In the genomic region with DNA sequence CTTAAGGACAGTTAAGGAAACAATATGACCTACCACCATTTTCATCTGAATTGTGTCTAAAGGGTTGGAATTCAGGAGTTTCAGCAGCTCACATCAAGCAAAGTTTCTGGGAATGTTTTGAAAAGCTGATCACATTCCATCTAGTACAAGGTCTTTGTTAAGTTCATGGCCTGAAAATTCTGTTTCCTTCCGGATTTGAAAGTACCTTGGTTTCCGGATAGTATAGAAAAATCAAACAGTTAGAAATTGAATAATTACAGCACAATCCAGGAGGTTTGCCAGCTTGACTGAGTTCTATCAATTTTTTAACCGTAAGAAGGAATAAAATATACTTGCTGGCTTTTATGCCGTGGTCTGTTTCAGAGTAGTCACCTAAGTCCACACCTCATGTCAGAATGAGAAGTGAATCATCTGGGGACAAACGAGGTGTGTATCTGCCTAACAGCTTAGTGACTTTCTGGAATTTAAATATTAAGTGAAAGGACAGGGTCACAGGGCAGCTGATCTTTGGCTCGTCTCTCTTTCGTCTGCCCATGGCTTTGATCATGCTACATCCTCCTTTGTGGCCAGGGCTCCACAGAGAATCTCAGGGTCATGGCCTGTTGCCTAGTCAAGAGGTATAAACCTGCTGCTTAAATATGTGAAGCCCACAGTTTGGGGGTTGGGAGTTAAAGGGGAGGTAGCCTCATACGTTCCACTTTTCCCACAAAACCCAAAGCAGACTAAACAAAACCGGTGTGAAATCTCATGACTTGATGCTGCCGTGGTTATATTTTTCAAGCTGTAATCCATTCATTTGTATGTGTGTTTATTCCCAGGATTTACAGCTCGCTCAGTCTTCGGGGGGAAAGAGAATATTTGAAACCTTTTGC, we compare ENCODE assay signal across 21 cellular contexts.
DNase-seq lines count a peak whose midpoint lies in the region; ATAC-seq, FAIRE-seq and TF ChIP-seq lines count a peak whose summit lies in the region.
"Had no signal": no experiment of that assay in that cellular context is flagged by ENCODE, and none has a peak within 500 bp of the region (broad histone marks: within the 10 kb centered on the region; RNA-seq: fewer than 3 reads in every experiment).

No MANE protein-coding gene starts in this region.

- 51% methylated on average over 12 of the region's 12 CpGs for WGBS in hepatocyte (ENCODE audit: low lambda C conversion rate, missing lambda C conversion rate)
- 31% methylated on average over 12 of the region's 12 CpGs for WGBS in smooth muscle cell (ENCODE audit: low lambda C conversion rate)

- H3K4me1 Mint-ChIP-seq in astrocyte (ENCODE audit: low read depth, unreplicated experiment): peaks cover 62% of the 10 kb centered on the region

- no peak for TF ChIP-seq POLR2A in HCT116 (IDR thresholded peaks at IDR 0.05; ENCODE audit: borderline replicate concordance, extremely low read depth, insufficient read depth, insufficient read length)

- H3K27ac Mint-ChIP-seq in astrocyte (ENCODE audit: unreplicated experiment): peak overlapping the region; percentile 83
- H3K27ac Mint-ChIP-seq: activated T-helper 17 cell treated with anti-CD3 and anti-CD28 coated beads, Interleukin-2, amount 50 U/mL, for 72 hours; T-helper 1 cell treated with Interleukin-12 subunit alpha and Interleukin-12 subunit beta and Interleukin-4 antibody, amounts not matched to agents 30 μg/mL and 1 μg/mL, for 36 hours had no signal

- H3K4me2 ChIP-seq in HCT116 (ENCODE audit: low read length) (no peak overlapping the region), astrocyte (ENCODE audit: low read length) (peak overlapping the region; percentile 34), hepatocyte (no peak overlapping the region), smooth muscle cell (peak overlapping the region; percentile 33)

- H2AFZ ChIP-seq in HCT116 (ENCODE audit: low read depth, low read length, poor library complexity, severe bottlenecking) (no peak overlapping the region), astrocyte (ENCODE audit: low read depth, low read length) (no peak overlapping the region), hepatocyte (no peak overlapping the region), smooth muscle cell (ENCODE audit: low read depth) (no peak overlapping the region)

- H3K9ac ChIP-seq in HCT116 (ENCODE audit: low read length) (no peak overlapping the region), astrocyte (ENCODE audit: low read length) (peak overlapping the region; percentile 60), smooth muscle cell (ENCODE audit: low read depth) (peak overlapping the region; percentile 17)

- RAD21 ChIA-PET in HCT116 (lab: Charles Lee; ENCODE audit: low non-redundant PET in 1 of 2, low total read pairs in 2 of 2, uncharacterized antibody in 2 of 2, unreplicated experiment in 2 of 2): no interaction called here

- H3F3A ChIP-seq in smooth muscle cell (ENCODE audit: low read depth): peaks cover 62% of the 10 kb centered on the region

- CTCF ChIA-PET in HCT116 (lab: Charles Lee): no interaction called here

- intact Hi-C loops in HCT116 (cut with micrococcal nuclease): loop anchor here (5.0 kb wide), 1 partner anchor 126 kb away; no protein-coding TSS in a partner anchor

- BruUV-seq in HCT116 (replicated peaks; lab: Mats Ljungman, UMichigan): no TSS peak

- DNase-seq in HCT116 (ENCODE audit: low read depth, low spot score): no peak
- DNase-seq in astrocyte (ENCODE audit: low read depth): peak; percentile 84
- DNase-seq in hepatocyte (ENCODE audit: low spot score): no peak
- DNase-seq in smooth muscle cell (lab: John Stamatoyannopoulos, UW; ENCODE audit: unreplicated experiment): no peak
- no peak for DNase-seq in foreskin keratinocyte
- DNase-seq in NCI-H510A (lab: John Stamatoyannopoulos, UW): no peak
- DNase-seq in OCI-M1 (lab: John Stamatoyannopoulos, UW): no peak
- DNase-seq: activated CD4-positive, CD25-positive, alpha-beta regulatory T cell; C1 segment of cervical spinal cord; cerebellar nuclear complex; DMS153; H7; Karpas-422; NCI-H1105 treated with DMSO at 0.1 percent for 48 hours; NCI-H2171 treated with DMSO at 0.1 percent for 48 hours; psoas muscle; spleen had no signal

- H4K20me1 ChIP-seq in HCT116 (ENCODE audit: insufficient read depth): no peaks in the 10 kb centered on the region
- H4K20me1 ChIP-seq in astrocyte (ENCODE audit: insufficient read depth, low read length): peaks cover 22% of the 10 kb centered on the region
- no peaks in the 10 kb centered on the region for H4K20me1 ChIP-seq in hepatocyte (ENCODE audit: insufficient read depth, poor library complexity, severe bottlenecking)
- H4K20me1 ChIP-seq in smooth muscle cell (ENCODE audit: low read depth): peaks cover 4% of the 10 kb centered on the region

- no peak for ATAC-seq in HCT116
- ATAC-seq in foreskin keratinocyte: no peak
- ATAC-seq: activated T-helper 17 cell treated with anti-CD3 and anti-CD28 coated beads, Interleukin-2, amount 50 U/mL, for 72 hours; psoas muscle had no signal

- no peak for TF ChIP-seq CTCF in HCT116 (IDR thresholded peaks at IDR 0.05 in 2 of 3, conservative IDR thresholded peaks at IDR 0.05 in 1 of 3; ENCODE audit: borderline replicate concordance in 1 of 3, insufficient read depth in 1 of 3, low read depth in 2 of 3, low read length in 2 of 3)
- no peak for TF ChIP-seq CTCF in astrocyte (IDR thresholded peaks at IDR 0.05; ENCODE audit: insufficient read depth, low read depth, low read length)
- no peak for TF ChIP-seq CTCF in hepatocyte (IDR thresholded peaks at IDR 0.05; ENCODE audit: poor library complexity)
- TF ChIP-seq CTCF in smooth muscle cell (IDR thresholded peaks at IDR 0.05; ENCODE audit: borderline replicate concordance, insufficient read depth, poor library complexity, severe bottlenecking): no peak
- TF ChIP-seq CTCF in foreskin keratinocyte (conservative IDR thresholded peaks at IDR 0.05): no peak

- H3K27ac ChIP-seq in HCT116 (ENCODE audit: low read depth, low read length) (no peak overlapping the region), astrocyte (ENCODE audit: low read depth, low read length) (peak overlapping the region; percentile 76), hepatocyte (peak overlapping the region; percentile 21), smooth muscle cell (ENCODE audit: low read depth) (peak overlapping the region; percentile 84), foreskin keratinocyte (no peak overlapping the region)
- H3K27ac ChIP-seq: psoas muscle, spleen, thoracic aorta had no signal

- no peak overlapping the region for H3K4me3 Mint-ChIP-seq in astrocyte (ENCODE audit: unreplicated experiment)
- H3K4me3 Mint-ChIP-seq: activated T-helper 17 cell treated with anti-CD3 and anti-CD28 coated beads, Interleukin-2, amount 50 U/mL, for 72 hours; T-helper 1 cell treated with Interleukin-12 subunit alpha and Interleukin-12 subunit beta and Interleukin-4 antibody, amounts not matched to agents 30 μg/mL and 1 μg/mL, for 36 hours had no signal

- H3K27me3 Mint-ChIP-seq in astrocyte (ENCODE audit: low read depth, unreplicated experiment): no peaks in the 10 kb centered on the region

- POLR2A ChIA-PET in HCT116 (lab: Charles Lee): interaction anchor here (2.4 kb wide), 1 partner anchor 14 kb away, joined by 11 read pairs; no protein-coding TSS in a partner anchor

- H3K36me3 Mint-ChIP-seq in astrocyte (ENCODE audit: low read depth, unreplicated experiment): peaks cover 22% of the 10 kb centered on the region

- no peak overlapping the region for H3K4me3 ChIP-seq in HCT116 (replicated peaks in 1 of 2; ENCODE audit: low read depth in 1 of 2, low read length in 2 of 2)
- H3K4me3 ChIP-seq in astrocyte (ENCODE audit: insufficient read depth, low read depth, low read length): no peak overlapping the region
- no peak overlapping the region for H3K4me3 ChIP-seq in hepatocyte
- no peak overlapping the region for H3K4me3 ChIP-seq in smooth muscle cell
- H3K4me3 ChIP-seq: psoas muscle, spleen, thoracic aorta had no signal

- peaks cover 25 to 52% of the 10 kb centered on the region in 2 experiments for H3K4me1 ChIP-seq in HCT116 (ENCODE audit: control insufficient read depth in 1 of 2, insufficient read depth in 2 of 2, low read length in 2 of 2)
- peaks cover 22% of the 10 kb centered on the region for H3K4me1 ChIP-seq in astrocyte (ENCODE audit: insufficient read depth, low read length)
- peaks cover 35% of the 10 kb centered on the region for H3K4me1 ChIP-seq in hepatocyte (ENCODE audit: insufficient read depth)
- peaks cover 28% of the 10 kb centered on the region for H3K4me1 ChIP-seq in smooth muscle cell (ENCODE audit: low read depth)
- peaks cover 24% of the 10 kb centered on the region for H3K4me1 ChIP-seq in foreskin keratinocyte
- H3K4me1 ChIP-seq: psoas muscle had no signal

- H3K27me3 ChIP-seq in HCT116 (ENCODE audit: insufficient read depth, low read length): no peaks in the 10 kb centered on the region
- no peaks in the 10 kb centered on the region for H3K27me3 ChIP-seq in astrocyte (ENCODE audit: insufficient read depth, low read length)
- H3K27me3 ChIP-seq in hepatocyte: no peaks in the 10 kb centered on the region
- no peaks in the 10 kb centered on the region for H3K27me3 ChIP-seq in smooth muscle cell (ENCODE audit: low read depth)
- no peaks in the 10 kb centered on the region for H3K27me3 ChIP-seq in foreskin keratinocyte

- TF ChIP-seq RAD21 in HCT116 (IDR thresholded peaks at IDR 0.05; ENCODE audit: low read depth): no peak

- H3K36me3 ChIP-seq in HCT116 (ENCODE audit: control insufficient read depth in 1 of 2, insufficient read depth in 2 of 2, low read length in 2 of 2) (peaks cover 18 to 38% of the 10 kb centered on the region in 2 experiments; a peak in 3 of 4 replicates), astrocyte (ENCODE audit: insufficient read depth, low read length) (peaks cover 52% of the 10 kb centered on the region), hepatocyte (replicated peaks; ENCODE audit: insufficient read depth, low read depth) (no peaks in the 10 kb centered on the region), smooth muscle cell (ENCODE audit: low read depth) (no peaks in the 10 kb centered on the region)
- H3K36me3 ChIP-seq: spleen, thoracic aorta had no signal

- H3K9me3 ChIP-seq in HCT116 (ENCODE audit: control insufficient read depth in 1 of 2, insufficient read depth in 1 of 2, low read depth in 1 of 2, low read length in 2 of 2) (no peaks in the 10 kb centered on the region), astrocyte (ENCODE audit: insufficient read depth, low read depth, low read length) (no peaks in the 10 kb centered on the region), hepatocyte (ENCODE audit: low read depth) (no peaks in the 10 kb centered on the region), smooth muscle cell (replicated peaks; ENCODE audit: low read depth) (no peaks in the 10 kb centered on the region)
- H3K9me3 ChIP-seq: psoas muscle, spleen, thoracic aorta had no signal

- FAIRE-seq in astrocyte (lab: Jason Lieb, UNC): no peak
- FAIRE-seq: endometrium had no signal

- H3K79me2 ChIP-seq in HCT116 (ENCODE audit: insufficient read depth, low read length) (peaks cover 51% of the 10 kb centered on the region), astrocyte (ENCODE audit: insufficient read depth, low read length) (peaks cover 44% of the 10 kb centered on the region), hepatocyte (peaks cover 3% of the 10 kb centered on the region), smooth muscle cell (ENCODE audit: low read depth) (peaks cover 15% of the 10 kb centered on the region)

- no peaks in the 10 kb centered on the region for H3K9me3 Mint-ChIP-seq in astrocyte (ENCODE audit: unreplicated experiment)
- H3K9me3 Mint-ChIP-seq: activated T-helper 17 cell treated with anti-CD3 and anti-CD28 coated beads, Interleukin-2, amount 50 U/mL, for 72 hours; T-helper 1 cell treated with Interleukin-12 subunit alpha and Interleukin-12 subunit beta and Interleukin-4 antibody, amounts not matched to agents 30 μg/mL and 1 μg/mL, for 36 hours had no signal

- no peaks in the 10 kb centered on the region for H3K9me2 ChIP-seq in HCT116 (ENCODE audit: insufficient read depth)
- H3K9me2 ChIP-seq in hepatocyte (replicated peaks; ENCODE audit: insufficient read depth): no peaks in the 10 kb centered on the region

Comparison
In these comparisons a context has a peak if more than half of its experiments do, and no peak if none do; other contexts are left out.
1. H3K27ac ChIP-seq: peak in astrocyte (single experiment), hepatocyte (single experiment) and smooth muscle cell (single experiment); none in HCT116 (single experiment) and foreskin keratinocyte (single experiment).
2. H3K4me2 ChIP-seq: peak in astrocyte (single experiment) and smooth muscle cell (single experiment); none in HCT116 (single experiment) and hepatocyte (single experiment).